ENCODE assay signal across 24 cellular contexts in the genomic region with DNA sequence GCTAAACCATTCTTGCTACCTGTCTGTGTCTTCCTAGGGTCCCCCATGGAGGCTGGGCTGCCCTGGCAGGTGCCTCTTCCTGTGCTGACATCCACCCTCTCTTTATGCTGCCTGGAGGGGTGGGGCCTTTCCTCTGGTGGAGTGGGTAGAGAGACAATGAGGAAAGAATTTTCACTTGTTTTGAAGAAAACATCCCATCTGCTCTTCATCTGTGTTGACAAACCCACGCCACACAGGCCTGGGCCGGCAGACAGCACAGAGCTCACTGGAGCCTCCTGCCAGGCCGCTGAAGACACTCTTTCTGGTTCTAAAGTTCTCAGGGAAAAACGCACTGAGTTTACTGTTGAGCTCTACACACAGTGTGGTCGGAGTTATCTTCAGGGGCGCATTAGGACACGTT.
"Had no signal": no experiment of that assay in that cellular context is flagged by ENCODE, and none has a peak within 500 bp of the region (broad histone marks: within the 10 kb centered on the region; RNA-seq: fewer than 3 reads in every experiment).

No MANE protein-coding gene starts in this region.

- H3K27ac Mint-ChIP-seq: activated CD4-positive, alpha-beta memory T cell treated with anti-CD3 and anti-CD28 coated beads, Interleukin-2, amount 10 ng/mL, durations not matched to agents 7 days and 5 days; activated CD4-positive, alpha-beta T cell treated with anti-CD3 and anti-CD28 coated beads, Interleukin-2, amount 10 ng/mL, durations not matched to agents 24 days and 14 days; activated naive CD4-positive, alpha-beta T cell treated with anti-CD3 and anti-CD28 coated beads, Interleukin-2, amount 50 U/mL, for 24 hours; dendritic cell treated with granulocyte-macrophage colony-stimulating factor and Interleukin-4, amounts not matched to agents 40 ng/mL and 50 ng/mL, for 4 days; immature natural killer cell; naive thymus-derived CD4-positive, alpha-beta T cell had no signal

- H3K27ac ChIP-seq: cardiac muscle cell, foreskin keratinocyte, hepatocyte, left lung, spleen had no signal

- H3K4me1 ChIP-seq: foreskin keratinocyte, left lung, spleen had no signal

- H3K36me3 Mint-ChIP-seq: activated naive CD4-positive, alpha-beta T cell treated with anti-CD3 and anti-CD28 coated beads, Interleukin-2, amount 50 U/mL, for 24 hours; immature natural killer cell; naive thymus-derived CD4-positive, alpha-beta T cell had no signal

- H3K4me3 ChIP-seq: body of pancreas, cardiac muscle cell, hepatocyte, left lung, lung, spleen had no signal

- H3K27me3 ChIP-seq: body of pancreas, cardiac muscle cell, foreskin keratinocyte, hepatocyte, left lung, spleen had no signal

- H3K9me3 ChIP-seq: body of pancreas had no signal

- ATAC-seq: activated CD4-positive, CD25-positive, alpha-beta regulatory T cell treated with anti-CD3 and anti-CD28 coated beads, Interleukin-2, amount 50 U/mL, for 24 hours; foreskin keratinocyte; left lung; naive thymus-derived CD4-positive, alpha-beta T cell had no signal

- H3K9me3 Mint-ChIP-seq: activated CD4-positive, alpha-beta T cell treated with anti-CD3 and anti-CD28 coated beads, Interleukin-2, amount 10 ng/mL, durations not matched to agents 24 days and 14 days; immature natural killer cell had no signal

- H3K36me3 ChIP-seq: cardiac muscle cell, left lung, spleen had no signal

- DNase-seq: activated CD4-positive, alpha-beta T cell treated with anti-CD3 and anti-CD28 coated beads, Interleukin-2, amount 10 ng/mL, durations not matched to agents 24 days and 14 days; activated gamma-delta T cell; activated T-cell treated with anti-CD3 and anti-CD28 coated beads, Interleukin-2, amount 50 U/mL, for 48 hours; anterior cingulate cortex; effector CD8-positive, alpha-beta T cell; erythroblast; foreskin keratinocyte; immature natural killer cell; left lung; naive thymus-derived CD4-positive, alpha-beta T cell; occipital lobe; retina; spleen; stimulated activated CD4-positive, alpha-beta T cell treated with anti-CD3 and anti-CD28 coated beads, Interleukin-4, amount 100 ng/mL, for 1 hour; stimulated activated naive CD4-positive, alpha-beta T cell treated with Interleukin-2 at 50 U/mL for 16 hours had no signal

- H3K27me3 Mint-ChIP-seq: activated CD4-positive, alpha-beta memory T cell treated with anti-CD3 and anti-CD28 coated beads, Interleukin-2, amount 10 ng/mL, durations not matched to agents 7 days and 5 days; activated CD4-positive, alpha-beta T cell treated with anti-CD3 and anti-CD28 coated beads, Interleukin-2, amount 10 ng/mL, durations not matched to agents 24 days and 14 days; activated naive CD4-positive, alpha-beta T cell treated with anti-CD3 and anti-CD28 coated beads, Interleukin-2, amount 50 U/mL, for 24 hours; dendritic cell treated with granulocyte-macrophage colony-stimulating factor and Interleukin-4, amounts not matched to agents 40 ng/mL and 50 ng/mL, for 4 days had no signal

- H3K4me1 Mint-ChIP-seq: activated CD4-positive, alpha-beta memory T cell treated with anti-CD3 and anti-CD28 coated beads, Interleukin-2, amount 10 ng/mL, durations not matched to agents 7 days and 5 days; activated CD4-positive, alpha-beta T cell treated with anti-CD3 and anti-CD28 coated beads, Interleukin-2, amount 10 ng/mL, durations not matched to agents 24 days and 14 days; activated naive CD4-positive, alpha-beta T cell treated with anti-CD3 and anti-CD28 coated beads, Interleukin-2, amount 50 U/mL, for 24 hours; immature natural killer cell had no signal

- H3K4me3 Mint-ChIP-seq: activated CD4-positive, alpha-beta memory T cell treated with anti-CD3 and anti-CD28 coated beads, Interleukin-2, amount 10 ng/mL, durations not matched to agents 7 days and 5 days; activated CD4-positive, alpha-beta T cell treated with anti-CD3 and anti-CD28 coated beads, Interleukin-2, amount 10 ng/mL, durations not matched to agents 24 days and 14 days; activated naive CD4-positive, alpha-beta T cell treated with anti-CD3 and anti-CD28 coated beads, Interleukin-2, amount 50 U/mL, for 24 hours; dendritic cell treated with granulocyte-macrophage colony-stimulating factor and Interleukin-4, amounts not matched to agents 40 ng/mL and 50 ng/mL, for 4 days; immature natural killer cell; naive thymus-derived CD4-positive, alpha-beta T cell; neural crest cell had no signal
